ENCODE assay signal across 1 cellular context in genomic region chr13:104832265-104832664, GRCh38.
TF ChIP-seq lines count a peak whose summit lies in the region.

No MANE protein-coding gene starts in this region.

TF ChIP-seq in H1, 55 proteins besides CTCF, POLR2A, EP300 and RAD21:
- no peak for TF ChIP-seq NRF1 (IDR thresholded peaks at IDR 0.05; ENCODE audit: low read depth, low read length)
- no peak for TF ChIP-seq TBP (IDR thresholded peaks at IDR 0.05; ENCODE audit: low read depth, low read length)
- TF ChIP-seq EZH2 (IDR thresholded peaks at IDR 0.05; ENCODE audit: low read depth, low read length, severe bottlenecking): no peak
- TF ChIP-seq HDAC2 (IDR thresholded peaks at IDR 0.05; ENCODE audit: borderline replicate concordance in 1 of 2, low read depth in 2 of 2, low read length in 2 of 2): no peak
- TF ChIP-seq ATF2 (IDR thresholded peaks at IDR 0.05; ENCODE audit: low read length): no peak
- no peak for TF ChIP-seq PHF8 (conservative IDR thresholded peaks at IDR 0.05; ENCODE audit: low read depth, low read length)
- no peak for TF ChIP-seq SP4 (IDR thresholded peaks at IDR 0.05; ENCODE audit: low read length)
- no peak for TF ChIP-seq BACH1 (IDR thresholded peaks at IDR 0.05; ENCODE audit: low read length)
- TF ChIP-seq CEBPB (IDR thresholded peaks at IDR 0.05; ENCODE audit: low read depth, low read length): no peak
